ENCODE assay signal across 26 cellular contexts in the genomic region with DNA sequence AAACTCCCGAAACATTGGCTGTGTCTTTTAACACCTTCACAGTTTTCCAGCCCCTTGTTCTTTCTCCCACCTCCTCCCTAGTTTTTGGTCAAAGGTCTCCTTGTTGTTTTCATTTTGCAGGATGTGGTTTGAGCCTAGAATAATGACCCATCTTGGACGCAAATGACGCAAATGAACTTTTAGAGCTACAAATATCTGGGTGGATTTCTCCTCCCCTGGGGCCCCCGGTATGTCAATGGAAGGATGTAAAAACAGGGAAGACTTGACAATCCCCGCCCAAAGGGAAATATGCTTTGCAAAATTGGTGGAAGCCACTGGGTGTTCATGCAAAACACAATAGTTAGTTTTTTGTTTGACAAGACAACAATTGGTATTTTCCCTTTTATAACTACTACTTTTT.
"Had no signal": no experiment of that assay in that cellular context is flagged by ENCODE, and none has a peak within 500 bp of the region (broad histone marks: within the 10 kb centered on the region; RNA-seq: fewer than 3 reads in every experiment).

No MANE protein-coding gene starts in this region.

- H3K27ac ChIP-seq: cardiac muscle cell, Peyer's patch, SK-N-MC had no signal

- ATAC-seq: activated naive CD8-positive, alpha-beta T cell treated with anti-CD3 and anti-CD28 coated beads, Interleukin-2, amount 50 U/mL, for 24 hours; activated T-cell treated with anti-CD3 and anti-CD28 coated beads, Interleukin-2, amount 50 U/mL, for 4 hours; K562; PC-3 had no signal

- DNase-seq: activated CD4-positive, alpha-beta memory T cell treated with anti-CD3 and anti-CD28 coated beads for 36 hours; activated CD4-positive, alpha-beta T cell treated with anti-CD3 and anti-CD28 coated beads, Interleukin-2, amount 50 U/mL, for 1 hour; activated CD8-positive, alpha-beta memory T cell treated with anti-CD3 and anti-CD28 coated beads, Interleukin-2, amount 50 U/mL, for 4 hours; activated effector memory CD4-positive, alpha-beta T cell treated with Interleukin-2 at 50 U/mL for 16 hours; activated naive CD4-positive, alpha-beta T cell treated with anti-CD3 and anti-CD28 coated beads, Interleukin-2, amount 10 ng/mL, durations not matched to agents 7 days and 5 days; activated naive CD8-positive, alpha-beta T cell treated with anti-CD3 and anti-CD28 coated beads, Interleukin-2, amount 50 U/mL, for 24 hours; activated T-cell treated with anti-CD3 and anti-CD28 coated beads for 4 hours; activated T-cell treated with anti-CD3 and anti-CD28 coated beads, Interleukin-2, amount 50 U/mL, for 4 hours; amniotic stem cell; aorta; IMR-90; Karpas-422; NCI-H1105; NCI-H1417 treated with DMSO at 0.1 percent for 48 hours; NCI-H1930; NCI-H2081 treated with DMSO at 0.1 percent for 48 hours; NCI-H510A; NCI-H526; NCI-H748 treated with DMSO at 0.1 percent for 48 hours; NK-92 treated with Interleukin-12 subunit alpha and Interleukin-12 subunit beta, amount 100 ng/mL, for 24 hours; PC-3; Peyer's patch; RPMI8226 had no signal

- H3K4me1 ChIP-seq: Peyer's patch had no signal

- H3K36me3 ChIP-seq: cardiac muscle cell, Peyer's patch had no signal

- H3K27me3 ChIP-seq: cardiac muscle cell, Peyer's patch had no signal

- H3K9me3 ChIP-seq: Peyer's patch had no signal

- H3K4me3 ChIP-seq: cardiac muscle cell, K562, Peyer's patch, SK-N-MC had no signal
